15 cellular contexts compared by ENCODE assay signal in the genomic region with DNA sequence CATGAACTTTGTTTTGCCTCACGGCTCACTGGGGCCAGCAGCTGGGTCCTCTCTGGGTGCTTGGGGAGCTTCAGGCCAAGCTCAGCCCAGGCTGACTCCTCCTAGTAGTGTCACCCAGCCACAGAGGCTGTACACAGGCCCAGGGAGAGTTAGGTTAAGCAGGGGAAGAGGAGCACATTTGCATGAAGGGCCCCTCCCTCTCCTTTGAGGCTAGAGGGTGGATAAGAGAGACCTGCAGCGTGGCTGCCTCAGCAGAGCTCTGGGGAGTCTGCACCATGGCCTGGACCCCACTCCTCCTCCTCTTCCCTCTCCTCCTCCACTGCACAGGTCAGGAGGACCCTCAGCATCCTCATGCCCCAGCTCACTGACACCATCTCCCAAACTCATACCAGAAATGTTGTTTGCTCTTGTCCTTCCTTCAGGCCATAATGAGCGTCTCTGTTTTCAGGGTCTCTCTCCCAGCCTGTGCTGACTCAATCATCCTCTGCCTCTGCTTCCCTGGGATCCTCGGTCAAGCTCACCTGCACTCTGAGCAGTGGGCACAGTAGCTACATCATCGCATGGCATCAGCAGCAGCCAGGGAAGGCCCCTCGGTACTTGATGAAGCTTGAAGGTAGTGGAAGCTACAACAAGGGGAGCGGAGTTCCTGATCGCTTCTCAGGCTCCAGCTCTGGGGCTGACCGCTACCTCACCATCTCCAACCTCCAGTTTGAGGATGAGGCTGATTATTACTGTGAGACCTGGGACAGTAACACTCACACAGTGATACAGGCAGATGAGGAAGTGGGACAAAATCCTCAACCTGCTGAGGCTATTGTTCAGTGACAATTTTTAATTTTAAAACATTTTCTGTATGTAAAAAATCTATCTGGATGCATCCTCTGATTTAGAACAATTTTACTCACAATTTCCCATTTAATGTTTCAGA.
DNase-seq lines count a peak whose midpoint lies in the region; ATAC-seq, FAIRE-seq and TF ChIP-seq lines count a peak whose summit lies in the region.
"Had no signal": no experiment of that assay in that cellular context is flagged by ENCODE, and none has a peak within 500 bp of the region (broad histone marks: within the 10 kb centered on the region; RNA-seq: fewer than 3 reads in every experiment).

No MANE protein-coding gene starts in this region.

- H3K36me3 ChIP-seq in K562 (ENCODE audit: control insufficient read depth, insufficient read depth, low read length): no peaks in the 10 kb centered on the region

- TF ChIP-seq EP300 in K562 (IDR thresholded peaks at IDR 0.05; ENCODE audit: low read length): no peak

- intact Hi-C loops in K562 (cut with micrococcal nuclease): no loop called here

- in situ Hi-C loops in K562 (cut with MboI): loop anchor here (5.0 kb wide), 1 partner anchor 50 kb away; no protein-coding TSS in a partner anchor

- CTCF ChIA-PET in K562 (lab: Yijun Ruan, JAX; ENCODE audit: low intra/inter-chr PET ratio): no interaction called here

- no peak for FAIRE-seq in K562 (lab: Jason Lieb, UNC)

- no peak for TF ChIP-seq CTCF in K562 (IDR thresholded peaks at IDR 0.05 in 2 of 3, conservative IDR thresholded peaks at IDR 0.05 in 1 of 3; ENCODE audit: insufficient read depth in 2 of 3, low read depth in 1 of 3, low read length in 3 of 3)

- peak in 2 of 4 experiments; percentile 38 to 48 for DNase-seq in K562 (ENCODE audit: extremely low read depth in 1 of 4, low spot score in 3 of 4)
- no peak for DNase-seq in stimulated activated CD4-positive, alpha-beta T cell treated with anti-CD3 and anti-CD28 coated beads, Interleukin-4, amount 100 ng/mL, for 4 hours
- DNase-seq in activated CD8-positive, alpha-beta memory T cell treated with anti-CD3 and anti-CD28 coated beads, Interleukin-2, amount 50 U/mL, for 4 hours: no peak
- DNase-seq: activated naive CD4-positive, alpha-beta T cell treated with anti-CD3 and anti-CD28 coated beads for 36 hours; Calu3; dorsolateral prefrontal cortex; MV-4-11; naive thymus-derived CD8-positive, alpha-beta T cell; stimulated activated CD4-positive, alpha-beta T cell treated with anti-CD3 and anti-CD28 coated beads, Interleukin-12 subunit alpha, Interleukin-12 subunit beta, amount 100 ng/mL, for 4 hours; stimulated activated naive CD4-positive, alpha-beta T cell treated with Interleukin-2 at 50 U/mL for 16 hours had no signal

- H3K9ac ChIP-seq in K562 (ENCODE audit: insufficient read depth in 1 of 2, low read depth in 2 of 2, low read length in 2 of 2): peak overlapping the region in 1 of 2 experiments; percentile 18; a peak in 1 of 4 replicates

- POLR2A ChIA-PET in K562 (lab: Yijun Ruan, JAX): interaction anchor here (0.6 to 11.6 kb wide), 13 partner anchors 9 to 588 kb away, joined by 3 to 193 read pairs (median 5); no protein-coding TSS in a partner anchor

- H3K9me1 ChIP-seq in K562 (ENCODE audit: control insufficient read depth, insufficient read depth, low read length): peaks cover 8% of the 10 kb centered on the region

- H3K4me1 ChIP-seq in K562 (replicated peaks in 1 of 2; ENCODE audit: control insufficient read depth in 2 of 2, insufficient read depth in 2 of 2, low read length in 2 of 2): no peaks in the 10 kb centered on the region

- BruUV-seq in K562 (replicated peaks; lab: Mats Ljungman, UMichigan): no TSS peak

- WGBS in K562 (ENCODE audit: insufficient coverage, low coverage, missing lambda C conversion rate): 1% methylated on average over 9 of the region's 9 CpGs

- TF ChIP-seq POLR2A in K562 (conservative IDR thresholded peaks at IDR 0.05): no peak

- TF ChIP-seq RAD21 in K562 (CRISPR knock-in tag; conservative IDR thresholded peaks at IDR 0.05 in 1 of 2, IDR thresholded peaks at IDR 0.05 in 1 of 2): no peak

- H3K27me3 ChIP-seq in K562 (ENCODE audit: control insufficient read depth in 2 of 2, insufficient read depth in 2 of 2, low read length in 2 of 2): peaks cover 0 to 28% of the 10 kb centered on the region in 2 experiments; a peak in 2 of 5 replicates

- H3K4me2 ChIP-seq in K562 (ENCODE audit: insufficient read depth, low read length): no peak overlapping the region

- no peaks in the 10 kb centered on the region for H3K79me2 ChIP-seq in K562 (ENCODE audit: control insufficient read depth, insufficient read depth, low read length)

- ATAC-seq in GM18508 (IDR thresholded peaks at IDR 0.05; ENCODE audit: insufficient read depth, unreplicated experiment) (peak; percentile 60), GM21423 (IDR thresholded peaks at IDR 0.05; ENCODE audit: unreplicated experiment) (peak; percentile 77), HG03103 (IDR thresholded peaks at IDR 0.05; ENCODE audit: low read depth, unreplicated experiment) (peak; percentile 79), K562 (peak; percentile 61), GM21526 (IDR thresholded peaks at IDR 0.05; ENCODE audit: low FRiP score, unreplicated experiment) (no peak), HG02970 (IDR thresholded peaks at IDR 0.05; ENCODE audit: low FRiP score, unreplicated experiment) (no peak)

- no peaks in the 10 kb centered on the region for H3K9me3 ChIP-seq in K562 (replicated peaks; ENCODE audit: control insufficient read depth, insufficient read depth, low read depth, low read length)

- H3K27ac ChIP-seq in K562 (ENCODE audit: extremely low read depth, low read depth, low read length): no peak overlapping the region
- H3K27ac ChIP-seq: dorsolateral prefrontal cortex had no signal

- no peak overlapping the region for H3K4me3 ChIP-seq in K562
- H3K4me3 ChIP-seq: dorsolateral prefrontal cortex had no signal

- no peaks in the 10 kb centered on the region for H4K20me1 ChIP-seq in K562 (replicated peaks; ENCODE audit: control insufficient read depth, insufficient read depth, low read length)

- no peak overlapping the region for H2AFZ ChIP-seq in K562 (ENCODE audit: low read depth, low read length)

TF ChIP-seq in K562, 482 proteins besides CTCF, POLR2A, EP300 and RAD21 (continues in another document):
- TF ChIP-seq POLR3G (IDR thresholded peaks at IDR 0.05; ENCODE audit: extremely low read depth, insufficient read length, insufficient replicate concordance) (no peak), HNRNPLL (IDR thresholded peaks at IDR 0.05; ENCODE audit: low read depth, low read length, poor library complexity, severe bottlenecking) (peak; percentile 28), TSC22D4 (tag; IDR thresholded peaks at IDR 0.05) (0 out of 2 replicates have a peak, but pooled peaks have one; percentile 16), PHTF2 (CRISPR knock-in tag; IDR thresholded peaks at IDR 0.05) (0 out of 2 replicates have a peak, but pooled peaks have one; percentile 57), U2AF2 (optimal IDR thresholded peaks at IDR 0.05; ENCODE audit: low read depth, low read length) (no peak), SETDB1 (IDR thresholded peaks at IDR 0.05; ENCODE audit: low read length) (peak; percentile 64), NR2C1 (IDR thresholded peaks at IDR 0.05) (no peak), NR2C1 (tag; IDR thresholded peaks at IDR 0.05) (no peak), LCOR (CRISPR knock-in tag; IDR thresholded peaks at IDR 0.05) (no peak), ZBTB7A (IDR thresholded peaks at IDR 0.05; ENCODE audit: borderline replicate concordance, control insufficient read depth, low read depth, low read length) (no peak), ZNF24 (IDR thresholded peaks at IDR 0.05) (no peak), ZNF79 (CRISPR knock-in tag; IDR thresholded peaks at IDR 0.05; ENCODE audit: low read depth) (no peak), MCM3 (IDR thresholded peaks at IDR 0.05) (0 out of 2 replicates have a peak, but pooled peaks have one; percentile 11)
- TF ChIP-seq, protein P1, sequence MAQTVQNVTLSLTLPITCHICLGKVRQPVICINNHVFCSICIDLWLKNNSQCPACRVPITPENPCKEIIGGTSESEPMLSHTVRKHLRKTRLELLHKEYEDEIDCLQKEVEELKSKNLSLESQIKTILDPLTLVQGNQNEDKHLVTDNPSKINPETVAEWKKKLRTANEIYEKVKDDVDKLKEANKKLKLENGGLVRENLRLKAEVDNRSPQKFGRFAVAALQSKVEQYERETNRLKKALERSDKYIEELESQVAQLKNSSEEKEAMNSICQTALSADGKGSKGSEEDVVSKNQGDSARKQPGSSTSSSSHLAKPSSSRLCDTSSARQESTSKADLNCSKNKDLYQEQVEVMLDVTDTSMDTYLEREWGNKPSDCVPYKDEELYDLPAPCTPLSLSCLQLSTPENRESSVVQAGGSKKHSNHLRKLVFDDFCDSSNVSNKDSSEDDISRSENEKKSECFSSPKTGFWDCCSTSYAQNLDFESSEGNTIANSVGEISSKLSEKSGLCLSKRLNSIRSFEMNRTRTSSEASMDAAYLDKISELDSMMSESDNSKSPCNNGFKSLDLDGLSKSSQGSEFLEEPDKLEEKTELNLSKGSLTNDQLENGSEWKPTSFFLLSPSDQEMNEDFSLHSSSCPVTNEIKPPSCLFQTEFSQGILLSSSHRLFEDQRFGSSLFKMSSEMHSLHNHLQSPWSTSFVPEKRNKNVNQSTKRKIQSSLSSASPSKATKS (CRISPR knock-in tag; IDR thresholded peaks at IDR 0.05): 0 out of 2 replicates have a peak, but pooled peaks have one; percentile 36
- TF ChIP-seq, protein P2, sequence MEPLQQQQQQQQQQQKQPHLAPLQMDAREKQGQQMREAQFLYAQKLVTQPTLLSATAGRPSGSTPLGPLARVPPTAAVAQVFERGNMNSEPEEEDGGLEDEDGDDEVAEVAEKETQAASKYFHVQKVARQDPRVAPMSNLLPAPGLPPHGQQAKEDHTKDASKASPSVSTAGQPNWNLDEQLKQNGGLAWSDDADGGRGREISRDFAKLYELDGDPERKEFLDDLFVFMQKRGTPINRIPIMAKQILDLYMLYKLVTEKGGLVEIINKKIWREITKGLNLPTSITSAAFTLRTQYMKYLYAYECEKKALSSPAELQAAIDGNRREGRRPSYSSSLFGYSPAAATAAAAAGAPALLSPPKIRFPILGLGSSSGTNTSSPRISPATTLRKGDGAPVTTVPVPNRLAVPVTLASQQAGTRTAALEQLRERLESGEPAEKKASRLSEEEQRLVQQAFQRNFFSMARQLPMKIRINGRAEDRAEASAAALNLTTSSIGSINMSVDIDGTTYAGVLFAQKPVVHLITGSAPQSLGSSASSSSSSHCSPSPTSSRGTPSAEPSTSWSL (CRISPR knock-in tag; IDR thresholded peaks at IDR 0.05; ENCODE audit: borderline replicate concordance): 0 out of 2 replicates have a peak, but pooled peaks have one; percentile 1

Comparison
In these comparisons a context has a peak if more than half of its experiments do, and no peak if none do; other contexts are left out.
1. ATAC-seq: peak in GM18508 (single experiment), GM21423 (single experiment), HG03103 (single experiment) and K562 (single experiment); none in GM21526 (single experiment) and HG02970 (single experiment).